9 cellular contexts compared by ENCODE assay signal in the genomic region with DNA sequence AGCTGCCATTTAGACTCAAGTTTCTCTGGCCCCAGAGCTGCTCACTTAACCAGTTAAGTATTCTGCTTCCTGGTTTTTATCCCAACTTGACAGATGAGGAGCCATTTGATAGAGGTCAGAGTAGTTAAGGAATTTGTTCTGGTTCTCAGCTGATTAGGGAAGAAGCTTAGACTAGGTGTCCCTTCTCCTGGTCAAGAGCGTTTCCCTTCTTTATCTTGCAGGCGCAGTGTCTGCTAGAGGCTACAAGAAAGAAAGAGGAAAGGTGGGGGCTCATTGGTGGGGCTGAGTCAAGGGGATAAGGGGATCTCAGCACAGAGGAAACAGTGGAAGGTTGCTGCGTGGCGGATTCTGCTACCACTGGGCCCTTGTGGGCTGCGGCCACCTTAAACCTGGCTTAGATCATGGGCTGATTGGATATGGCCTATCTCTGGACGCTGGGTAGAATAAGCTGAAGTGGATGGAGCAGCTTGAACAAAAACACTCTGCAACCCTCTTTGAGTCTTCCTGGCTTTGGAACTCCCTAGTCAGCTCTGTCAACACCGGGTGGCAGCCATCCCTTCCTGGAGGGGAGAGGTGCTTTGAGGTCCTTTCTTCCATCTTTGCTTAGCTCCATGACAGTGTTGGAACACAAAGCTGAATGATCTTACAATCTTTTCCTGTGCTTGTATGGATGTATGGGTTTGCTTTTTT.
A peak's percentile ranks its signal among the peaks of the same experiment; 100 is the strongest.
DNase-seq lines count a peak whose midpoint lies in the region; TF ChIP-seq lines count a peak whose summit lies in the region.
"Had no signal": no experiment of that assay in that cellular context is flagged by ENCODE, and none has a peak within 500 bp of the region (broad histone marks: within the 10 kb centered on the region; RNA-seq: fewer than 3 reads in every experiment).

No MANE protein-coding gene starts in this region.

- H3K9ac ChIP-seq in adipocyte (ENCODE audit: low read length) = peak overlapping the region; percentile 57

- peaks cover 28% of the 10 kb centered on the region for H3K4me1 ChIP-seq in adipocyte (ENCODE audit: control insufficient read depth, insufficient read depth, low read length)
- peaks cover 17% of the 10 kb centered on the region for H3K4me1 ChIP-seq in mesodermal cell (ENCODE audit: control insufficient read depth, insufficient read depth, low read length, poor library complexity, severe bottlenecking)

- H3K4me3 ChIP-seq in LNCaP clone FGC (ENCODE audit: low read depth, low read length) = no peak overlapping the region
- H3K4me3 ChIP-seq in adipocyte (ENCODE audit: low read length) = no peak overlapping the region
- H3K4me3 ChIP-seq in mesodermal cell (ENCODE audit: extremely low read depth, insufficient read depth, low read length, poor library complexity, severe bottlenecking) = no peak overlapping the region

- peak; percentile 12; the same call in 1 of the 2 replicates for TF ChIP-seq CTCF in LNCaP clone FGC (IDR thresholded peaks at IDR 0.05; ENCODE audit: control insufficient read depth, extremely low read depth, insufficient read depth)

- H3K27me3 ChIP-seq in adipocyte (replicated peaks; ENCODE audit: control insufficient read depth, insufficient read depth, low read length) = no peaks in the 10 kb centered on the region

- H3K36me3 ChIP-seq in adipocyte (ENCODE audit: control insufficient read depth, insufficient read depth, low read length, severe bottlenecking) = no peaks in the 10 kb centered on the region
- H3K36me3 ChIP-seq in mesodermal cell (ENCODE audit: control insufficient read depth, insufficient read depth, low read length) = no peaks in the 10 kb centered on the region

- DNase-seq in DMS53 (lab: John Stamatoyannopoulos, UW) = peak; percentile 43
- no peak for DNase-seq in LNCaP clone FGC (ENCODE audit: low read depth)
- DNase-seq in adipocyte (ENCODE audit: low read depth) = peak; percentile 44
- DNase-seq in substantia nigra (lab: John Stamatoyannopoulos, UW) = no peak
- DNase-seq in stimulated activated CD8-positive, alpha-beta memory T cell treated with anti-CD3 and anti-CD28 coated beads, Interleukin-4, amount 100 ng/mL, for 48 hours = no peak
- DNase-seq in activated CD4-positive, alpha-beta T cell treated with anti-CD3 and anti-CD28 coated beads, Interleukin-2, amount 50 U/mL, for 1 hour = no peak
- no peak for DNase-seq in AG20443 (ENCODE audit: low spot score)
- DNase-seq: activated T-cell treated with anti-CD3 and anti-CD28 coated beads, Interleukin-2, amount 50 U/mL, for 72 hours had no signal

- H3K9me3 ChIP-seq in adipocyte (ENCODE audit: control insufficient read depth, low read length) (no peaks in the 10 kb centered on the region), mesodermal cell (ENCODE audit: control insufficient read depth, low read length) (no peaks in the 10 kb centered on the region)

- 85 to 88% methylated on average over 4 to 6 of the region's 7 CpGs for WGBS in mesodermal cell (ENCODE audit: insufficient coverage in 2 of 2), 2 experiments

- peak overlapping the region; percentile 92 for H3K27ac ChIP-seq in mesodermal cell (ENCODE audit: low read depth, low read length, severe bottlenecking)
- H3K27ac ChIP-seq in substantia nigra (ENCODE audit: low read depth, low read length, poor library complexity, severe bottlenecking) = no peak overlapping the region

Comparison
In these comparisons a context has a peak if more than half of its experiments do, and no peak if none do; other contexts are left out.
1. DNase-seq: peak in DMS53 (single experiment) and adipocyte (single experiment); none in LNCaP clone FGC (single experiment), substantia nigra (0 of 49), stimulated activated CD8-positive, alpha-beta memory T cell treated with anti-CD3 and anti-CD28 coated beads, Interleukin-4, amount 100 ng/mL, for 48 hours (single experiment), activated CD4-positive, alpha-beta T cell treated with anti-CD3 and anti-CD28 coated beads, Interleukin-2, amount 50 U/mL, for 1 hour (single experiment) and AG20443 (single experiment).